9 cellular contexts compared by ENCODE assay signal in the genomic region with DNA sequence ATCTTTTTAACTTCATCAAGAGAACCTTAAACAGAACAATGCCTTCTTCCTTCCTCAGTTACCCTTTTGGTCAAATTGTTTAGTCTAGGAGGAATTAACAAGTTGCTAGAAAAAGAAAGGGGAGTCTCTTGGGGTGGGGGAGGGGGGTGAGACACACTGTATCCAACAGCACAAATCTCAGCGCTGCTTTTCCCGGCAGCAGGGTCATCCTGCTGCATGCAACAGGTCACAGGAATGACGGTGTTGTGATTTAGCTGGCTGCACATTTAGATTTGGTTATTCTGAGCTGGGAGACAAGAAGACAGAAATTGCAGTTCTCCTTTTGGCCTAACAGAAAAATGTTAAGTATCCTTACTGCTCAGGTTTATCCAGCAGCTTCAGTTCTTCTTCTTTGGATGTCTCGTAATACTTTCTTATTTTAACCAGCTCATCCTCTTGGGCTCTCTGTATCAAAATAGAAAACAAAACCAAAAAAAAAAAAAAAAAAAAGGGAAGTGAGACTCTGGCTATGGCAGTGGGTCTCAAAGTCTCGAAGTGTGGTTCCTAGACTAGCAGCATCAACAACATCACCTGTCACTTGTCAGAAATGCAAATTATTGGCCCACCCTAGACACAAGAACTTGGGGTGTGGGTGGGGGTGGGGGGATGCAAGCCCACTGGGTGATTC.
A peak's percentile ranks its signal among the peaks of the same experiment; 100 is the strongest.
DNase-seq lines count a peak whose midpoint lies in the region; ATAC-seq lines count a peak whose summit lies in the region.
"Had no signal": no experiment of that assay in that cellular context is flagged by ENCODE, and none has a peak within 500 bp of the region (broad histone marks: within the 10 kb centered on the region; RNA-seq: fewer than 3 reads in every experiment).

No MANE protein-coding gene starts in this region.

- no peak overlapping the region for H3K4me3 ChIP-seq in CD4-positive, alpha-beta memory T cell (ENCODE audit: low read length in 2 of 2)

- H3K4me1 ChIP-seq in CD4-positive, alpha-beta memory T cell (ENCODE audit: insufficient read depth, low read length), result no peaks in the 10 kb centered on the region
- H3K4me1 ChIP-seq: parathyroid adenoma had no signal

- H3K4me3 Mint-ChIP-seq in activated naive CD8-positive, alpha-beta T cell treated with anti-CD3 and anti-CD28 coated beads for 36 hours, result no peak overlapping the region
- no peak overlapping the region for H3K4me3 Mint-ChIP-seq in CD4-positive, alpha-beta memory T cell

- no peaks in the 10 kb centered on the region for H3K27me3 ChIP-seq in CD4-positive, alpha-beta memory T cell (ENCODE audit: insufficient read depth, low read length)

- H3K27ac Mint-ChIP-seq in activated naive CD8-positive, alpha-beta T cell treated with anti-CD3 and anti-CD28 coated beads for 36 hours, result no peak overlapping the region
- H3K27ac Mint-ChIP-seq in CD4-positive, alpha-beta memory T cell, result peak overlapping the region in 1 of 7 donors; percentile 19

- intact Hi-C loops in CD4-positive, alpha-beta memory T cell (cut with micrococcal nuclease), result no loop called here

- POLR2A ChIA-PET in CD4-positive, alpha-beta memory T cell (lab: Charles Lee; ENCODE audit: partially characterized antibody), result no interaction called here

- H3K9me3 ChIP-seq in CD4-positive, alpha-beta memory T cell (ENCODE audit: control insufficient read depth in 1 of 2, low read length in 2 of 2), result no peaks in the 10 kb centered on the region

- H3K4me1 Mint-ChIP-seq in activated naive CD8-positive, alpha-beta T cell treated with anti-CD3 and anti-CD28 coated beads for 36 hours, result no peaks in the 10 kb centered on the region
- H3K4me1 Mint-ChIP-seq in CD4-positive, alpha-beta memory T cell, result no peaks in the 10 kb centered on the region

- peak; percentile 87 for ATAC-seq in HG03045 (IDR thresholded peaks at IDR 0.05; ENCODE audit: unreplicated experiment)

- CTCF ChIA-PET in CD4-positive, alpha-beta memory T cell (lab: Charles Lee; ENCODE audit: partially characterized antibody), result no interaction called here

- DNase-seq in GM19240 (ENCODE audit: insufficient read length, low spot score) (peak; percentile 37), amniotic epithelial cell (ENCODE audit: low read depth) (peak; percentile 19), renal cortical epithelial cell (ENCODE audit: low read depth) (peak; percentile 40), DMS153 (lab: John Stamatoyannopoulos, UW) (no peak), NCI-H187 treated with DMSO at 0.1 percent for 48 hours (lab: John Stamatoyannopoulos, UW) (no peak)
- DNase-seq in activated naive CD8-positive, alpha-beta T cell treated with anti-CD3 and anti-CD28 coated beads for 36 hours, result no peak
- DNase-seq in CD4-positive, alpha-beta memory T cell, result no peak

- no peaks in the 10 kb centered on the region for H3K36me3 Mint-ChIP-seq in activated naive CD8-positive, alpha-beta T cell treated with anti-CD3 and anti-CD28 coated beads for 36 hours
- H3K36me3 Mint-ChIP-seq in CD4-positive, alpha-beta memory T cell, result no peaks in the 10 kb centered on the region

- no peaks in the 10 kb centered on the region for H3K27me3 Mint-ChIP-seq in activated naive CD8-positive, alpha-beta T cell treated with anti-CD3 and anti-CD28 coated beads for 36 hours
- H3K27me3 Mint-ChIP-seq in CD4-positive, alpha-beta memory T cell, result no peaks in the 10 kb centered on the region

- no peak overlapping the region for H3K27ac ChIP-seq in CD4-positive, alpha-beta memory T cell (ENCODE audit: low read depth, low read length)
- H3K27ac ChIP-seq: parathyroid adenoma had no signal

- no peaks in the 10 kb centered on the region for H3K36me3 ChIP-seq in CD4-positive, alpha-beta memory T cell (ENCODE audit: insufficient read depth, low read length)

- H3K9me3 Mint-ChIP-seq in activated naive CD8-positive, alpha-beta T cell treated with anti-CD3 and anti-CD28 coated beads for 36 hours, result no peaks in the 10 kb centered on the region
- H3K9me3 Mint-ChIP-seq in CD4-positive, alpha-beta memory T cell, result no peaks in the 10 kb centered on the region

Comparison
In these comparisons a context has a peak if more than half of its experiments do, and no peak if none do; other contexts are left out.
1. DNase-seq: peak in GM19240 (single experiment), amniotic epithelial cell (single experiment) and renal cortical epithelial cell (single experiment); none in DMS153 (single experiment), activated naive CD8-positive, alpha-beta T cell treated with anti-CD3 and anti-CD28 coated beads for 36 hours (single experiment), NCI-H187 treated with DMSO at 0.1 percent for 48 hours (single experiment) and CD4-positive, alpha-beta memory T cell (0 of 5).